ENCODE assay signal across 21 cellular contexts in the genomic region with DNA sequence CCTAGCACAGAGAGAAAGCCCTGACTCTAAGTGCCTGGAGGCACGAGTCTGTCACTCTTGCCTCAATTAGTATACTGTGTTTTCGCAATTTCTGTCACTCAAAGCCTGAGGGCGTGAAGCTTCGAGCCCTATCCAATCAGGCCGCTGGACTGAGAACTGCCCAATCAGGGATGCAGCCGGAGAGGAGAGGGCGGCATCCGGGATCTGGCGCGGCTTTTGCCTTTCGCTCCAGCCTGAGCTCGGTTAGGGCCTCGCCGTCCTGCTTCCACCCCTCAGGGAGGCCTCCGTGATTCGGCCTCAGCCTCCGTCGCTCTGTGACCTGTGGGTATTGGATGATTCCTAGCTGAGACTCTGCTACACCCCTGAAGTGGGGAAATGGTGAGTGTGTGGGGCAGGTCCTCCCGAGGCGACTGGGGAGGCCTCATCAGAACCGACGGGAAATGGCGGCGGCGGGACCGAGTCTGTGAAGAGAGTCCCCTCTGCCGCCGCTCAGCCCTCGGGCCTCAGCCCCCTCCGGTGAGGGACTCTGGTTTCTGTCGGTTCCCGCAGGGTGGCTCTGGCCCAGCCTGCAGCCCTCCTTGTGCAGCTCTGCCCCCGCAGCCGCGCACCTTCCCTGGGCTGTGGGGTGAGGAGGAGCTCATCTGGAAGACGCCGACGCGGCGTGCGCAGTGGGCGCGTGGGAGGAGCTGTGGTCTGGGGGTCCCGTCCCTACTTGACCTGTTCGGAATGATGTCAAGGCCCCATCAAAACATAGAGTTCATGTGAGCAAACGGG. TPM values are rescaled to one million over a fixed set of nuclear protein-coding genes. Genes with fewer than 3 reads are reported as not detected.
DNase-seq lines count a peak whose midpoint lies in the region; ATAC-seq and TF ChIP-seq lines count a peak whose summit lies in the region.
"Had no signal": no experiment of that assay in that cellular context is flagged by ENCODE, and none has a peak within 500 bp of the region (broad histone marks: within the 10 kb centered on the region; RNA-seq: fewer than 3 reads in every experiment).

No MANE protein-coding gene starts in this region.

- no peak overlapping the region for H3K27ac ChIP-seq in CD8-positive, alpha-beta T cell (ENCODE audit: low read depth, low read length)
- H3K27ac ChIP-seq in parathyroid adenoma (no peak overlapping the region), dorsolateral prefrontal cortex (no peak overlapping the region)
- H3K27ac ChIP-seq: gastrocnemius medialis, HL-60, neural progenitor cell, prostate gland had no signal

- H3K79me2 ChIP-seq in parathyroid adenoma, result no peaks in the 10 kb centered on the region

- intact Hi-C loops in CD8-positive, alpha-beta T cell (cut with DNase I, micrococcal nuclease), result no loop called here
- intact Hi-C loops in activated CD4-positive, alpha-beta T cell treated with anti-CD3 and anti-CD28 coated beads, Interleukin-2, amount 10 ng/mL, durations not matched to agents 24 days and 14 days (cut with micrococcal nuclease), result no loop called here
- intact Hi-C loops in dorsolateral prefrontal cortex (cut with DNase I), result no loop called here

- peaks cover 23% of the 10 kb centered on the region for H3K9me3 Mint-ChIP-seq in CD8-positive, alpha-beta T cell
- H3K9me3 Mint-ChIP-seq in glutamatergic neuron (ENCODE audit: unreplicated experiment), result peaks cover 15% of the 10 kb centered on the region
- peaks cover 26% of the 10 kb centered on the region for H3K9me3 Mint-ChIP-seq in activated CD4-positive, alpha-beta T cell treated with anti-CD3 and anti-CD28 coated beads, Interleukin-2, amount 10 ng/mL, durations not matched to agents 24 days and 14 days
- peaks cover 62% of the 10 kb centered on the region for H3K9me3 Mint-ChIP-seq in activated T-cell treated with anti-CD3 and anti-CD28 coated beads, Interleukin-2, amount 50 U/mL, for 24 hours

- peak overlapping the region; percentile 16 for H3K4me3 ChIP-seq in CD8-positive, alpha-beta T cell (ENCODE audit: low read depth, low read length)
- peak overlapping the region; percentile 90 for H3K4me3 ChIP-seq in NT2/D1 (ENCODE audit: insufficient read length, low read depth)
- H3K4me3 ChIP-seq in parathyroid adenoma (ENCODE audit: low read depth, low read length), result peak overlapping the region; percentile 31
- H3K4me3 ChIP-seq in dorsolateral prefrontal cortex, result no peak overlapping the region
- H3K4me3 ChIP-seq: neural progenitor cell, prostate gland had no signal

- peaks cover 74% of the 10 kb centered on the region for H3K9me3 ChIP-seq in CD8-positive, alpha-beta T cell (ENCODE audit: low read length)
- H3K9me3 ChIP-seq in NT2/D1 (ENCODE audit: insufficient read depth, low read length), result peaks cover 58% of the 10 kb centered on the region
- no peaks in the 10 kb centered on the region for H3K9me3 ChIP-seq in parathyroid adenoma (ENCODE audit: control insufficient read depth, low read length)
- H3K9me3 ChIP-seq: prostate gland had no signal

- peak overlapping the region; percentile 51 for H3K4me2 ChIP-seq in parathyroid adenoma (ENCODE audit: low read length)
- H3K4me2 ChIP-seq: neural progenitor cell had no signal

- H3K9ac ChIP-seq in NT2/D1 (ENCODE audit: insufficient read length, low read depth) (peak overlapping the region; percentile 94), parathyroid adenoma (no peak overlapping the region)
- H3K9ac ChIP-seq: neural progenitor cell had no signal

- H3K36me3 ChIP-seq in CD8-positive, alpha-beta T cell (ENCODE audit: insufficient read depth, low read length), result no peaks in the 10 kb centered on the region
- H3K36me3 ChIP-seq in NT2/D1 (ENCODE audit: insufficient read depth, insufficient read length, low read length) (peaks cover 18% of the 10 kb centered on the region), parathyroid adenoma (ENCODE audit: control insufficient read depth, insufficient read depth, low read length) (no peaks in the 10 kb centered on the region)
- H3K36me3 ChIP-seq: gastrocnemius medialis, neural progenitor cell, prostate gland had no signal

- no peak overlapping the region for H2AFZ ChIP-seq in parathyroid adenoma
- H2AFZ ChIP-seq: neural progenitor cell had no signal

- no peak for ATAC-seq in CD8-positive, alpha-beta T cell
- ATAC-seq in GM18868 (IDR thresholded peaks at IDR 0.05; ENCODE audit: unreplicated experiment), result no peak
- ATAC-seq: gastrocnemius medialis; left ventricle myocardium superior; stimulated activated naive CD8-positive, alpha-beta T cell treated with anti-CD3 and anti-CD28 coated beads, Interleukin-15, Interleukin-2, amounts not matched to agents 100 U/mL and 50 U/mL, for 24 hours had no signal

- CTCF ChIA-PET in CD8-positive, alpha-beta T cell (lab: Charles Lee), result no interaction called here

- peaks cover 26% of the 10 kb centered on the region for H3K36me3 Mint-ChIP-seq in CD8-positive, alpha-beta T cell
- H3K36me3 Mint-ChIP-seq in glutamatergic neuron (ENCODE audit: unreplicated experiment), result peaks cover 37% of the 10 kb centered on the region
- peaks cover 10% of the 10 kb centered on the region for H3K36me3 Mint-ChIP-seq in activated CD4-positive, alpha-beta T cell treated with anti-CD3 and anti-CD28 coated beads, Interleukin-2, amount 10 ng/mL, durations not matched to agents 24 days and 14 days (ENCODE audit: low read depth)
- H3K36me3 Mint-ChIP-seq in activated T-cell treated with anti-CD3 and anti-CD28 coated beads, Interleukin-2, amount 50 U/mL, for 24 hours (ENCODE audit: low read depth), result peaks cover 61% of the 10 kb centered on the region

- no peak for DNase-seq in CD8-positive, alpha-beta T cell
- DNase-seq in NT2/D1 (ENCODE audit: low read depth, low spot score), result peak; percentile 88
- DNase-seq in glutamatergic neuron, result peak; percentile 61
- DNase-seq in activated CD4-positive, alpha-beta T cell treated with anti-CD3 and anti-CD28 coated beads, Interleukin-2, amount 10 ng/mL, durations not matched to agents 24 days and 14 days, result no peak
- DNase-seq in activated T-cell treated with anti-CD3 and anti-CD28 coated beads, Interleukin-2, amount 50 U/mL, for 24 hours, result no peak
- no peak for DNase-seq in dorsolateral prefrontal cortex
- DNase-seq: activated CD4-positive, alpha-beta T cell treated with anti-CD3 and anti-CD28 coated beads, Interleukin-2, amount 10 ng/mL, durations not matched to agents 7 days and 5 days; Caco-2; dermis blood vessel endothelial cell; gastrocnemius medialis; left ventricle myocardium superior; NCI-H1694; NCI-H774; stimulated activated CD4-positive, alpha-beta T cell treated with anti-CD3 and anti-CD28 coated beads, Interleukin-2, amount 100 ng/mL, for 24 hours; stimulated activated naive CD8-positive, alpha-beta T cell treated with anti-CD3 and anti-CD28 coated beads, Interleukin-15, Interleukin-2, amounts not matched to agents 100 U/mL and 50 U/mL, for 24 hours had no signal

- H3K27me3 ChIP-seq in CD8-positive, alpha-beta T cell (ENCODE audit: insufficient read depth, low read length), result no peaks in the 10 kb centered on the region
- peaks cover 3% of the 10 kb centered on the region for H3K27me3 ChIP-seq in NT2/D1 (ENCODE audit: insufficient read depth, insufficient read length)
- H3K27me3 ChIP-seq in parathyroid adenoma (ENCODE audit: control insufficient read depth, insufficient read depth, low read length), result no peaks in the 10 kb centered on the region
- H3K27me3 ChIP-seq in dorsolateral prefrontal cortex, result peaks cover 0 to 2% (median 0%) of the 10 kb centered on the region in 45 donors
- H3K27me3 ChIP-seq: neural progenitor cell had no signal

- no peaks in the 10 kb centered on the region for H3K27me3 Mint-ChIP-seq in CD8-positive, alpha-beta T cell (ENCODE audit: low read depth)
- peaks cover 9% of the 10 kb centered on the region for H3K27me3 Mint-ChIP-seq in glutamatergic neuron (ENCODE audit: unreplicated experiment)
- H3K27me3 Mint-ChIP-seq in activated CD4-positive, alpha-beta T cell treated with anti-CD3 and anti-CD28 coated beads, Interleukin-2, amount 10 ng/mL, durations not matched to agents 24 days and 14 days, result no peaks in the 10 kb centered on the region
- H3K27me3 Mint-ChIP-seq in activated T-cell treated with anti-CD3 and anti-CD28 coated beads, Interleukin-2, amount 50 U/mL, for 24 hours, result no peaks in the 10 kb centered on the region
- H3K27me3 Mint-ChIP-seq: activated CD4-positive, alpha-beta T cell treated with anti-CD3 and anti-CD28 coated beads, Interleukin-2, amount 10 ng/mL, durations not matched to agents 7 days and 5 days; type B pancreatic cell had no signal

- POLR2A ChIA-PET in CD8-positive, alpha-beta T cell (lab: Charles Lee), result no interaction called here

- no peak overlapping the region for H3K27ac Mint-ChIP-seq in CD8-positive, alpha-beta T cell
- H3K27ac Mint-ChIP-seq in glutamatergic neuron (ENCODE audit: unreplicated experiment), result no peak overlapping the region
- H3K27ac Mint-ChIP-seq in activated CD4-positive, alpha-beta T cell treated with anti-CD3 and anti-CD28 coated beads, Interleukin-2, amount 10 ng/mL, durations not matched to agents 24 days and 14 days, result no peak overlapping the region
- no peak overlapping the region for H3K27ac Mint-ChIP-seq in activated T-cell treated with anti-CD3 and anti-CD28 coated beads, Interleukin-2, amount 50 U/mL, for 24 hours
- H3K27ac Mint-ChIP-seq: activated CD4-positive, alpha-beta T cell treated with anti-CD3 and anti-CD28 coated beads, Interleukin-2, amount 10 ng/mL, durations not matched to agents 7 days and 5 days; neural progenitor cell; type B pancreatic cell had no signal

- H3K4me3 Mint-ChIP-seq in CD8-positive, alpha-beta T cell, result no peak overlapping the region
- peak overlapping the region; percentile 83 for H3K4me3 Mint-ChIP-seq in glutamatergic neuron (ENCODE audit: unreplicated experiment)
- no peak overlapping the region for H3K4me3 Mint-ChIP-seq in activated CD4-positive, alpha-beta T cell treated with anti-CD3 and anti-CD28 coated beads, Interleukin-2, amount 10 ng/mL, durations not matched to agents 24 days and 14 days
- no peak overlapping the region for H3K4me3 Mint-ChIP-seq in activated T-cell treated with anti-CD3 and anti-CD28 coated beads, Interleukin-2, amount 50 U/mL, for 24 hours
- H3K4me3 Mint-ChIP-seq: activated CD4-positive, alpha-beta T cell treated with anti-CD3 and anti-CD28 coated beads, Interleukin-2, amount 10 ng/mL, durations not matched to agents 7 days and 5 days; neural progenitor cell; type B pancreatic cell had no signal

- TF ChIP-seq CTCF in CD8-positive, alpha-beta T cell (IDR thresholded peaks at IDR 0.05), result no peak
- TF ChIP-seq CTCF in glutamatergic neuron (IDR thresholded peaks at IDR 0.05; ENCODE audit: partially characterized antibody, unreplicated experiment), result no peak
- no peak for TF ChIP-seq CTCF in parathyroid adenoma (IDR thresholded peaks at IDR 0.05)
- TF ChIP-seq CTCF in dorsolateral prefrontal cortex (IDR thresholded peaks at IDR 0.05 in 54 of 56, conservative IDR thresholded peaks at IDR 0.05 in 2 of 56; ENCODE audit: low read depth in 1 of 56, partially characterized antibody in 56 of 56), result no peak

- H3K4me1 ChIP-seq in CD8-positive, alpha-beta T cell (ENCODE audit: insufficient read depth, low read length), result no peaks in the 10 kb centered on the region
- H3K4me1 ChIP-seq in NT2/D1 (ENCODE audit: insufficient read depth, insufficient read length) (no peaks in the 10 kb centered on the region), parathyroid adenoma (no peaks in the 10 kb centered on the region)
- H3K4me1 ChIP-seq: Caco-2, gastrocnemius medialis, neural progenitor cell, prostate gland had no signal

- H3K4me1 Mint-ChIP-seq in CD8-positive, alpha-beta T cell (ENCODE audit: low read depth), result peaks cover 12% of the 10 kb centered on the region
- no peaks in the 10 kb centered on the region for H3K4me1 Mint-ChIP-seq in glutamatergic neuron (ENCODE audit: low read depth, unreplicated experiment)
- peaks cover 8% of the 10 kb centered on the region for H3K4me1 Mint-ChIP-seq in activated CD4-positive, alpha-beta T cell treated with anti-CD3 and anti-CD28 coated beads, Interleukin-2, amount 10 ng/mL, durations not matched to agents 24 days and 14 days
- H3K4me1 Mint-ChIP-seq in activated T-cell treated with anti-CD3 and anti-CD28 coated beads, Interleukin-2, amount 50 U/mL, for 24 hours (ENCODE audit: low read depth), result peaks cover 9% of the 10 kb centered on the region
- H3K4me1 Mint-ChIP-seq: neural progenitor cell had no signal

RNA-seq across cellular contexts. Expression of a gene that starts 48.5 kb away (rescaled TPM):
- 10 to 100 TPM; 16.3 to 19.9 TPM for total RNA-seq in CD8-positive, alpha-beta T cell
- total RNA-seq in glutamatergic neuron (ENCODE audit: unreplicated experiment) (22.0 TPM), dorsolateral prefrontal cortex (10 to 100 TPM; 18.8 to 43.1 (median 31.5) TPM)
- total RNA-seq in activated CD4-positive, alpha-beta T cell treated with anti-CD3 and anti-CD28 coated beads, Interleukin-2, amount 10 ng/mL, durations not matched to agents 24 days and 14 days, result 25.4 and 27.0 TPM in 2 replicates

Comparison
In these comparisons a context has a peak if more than half of its experiments do, and no peak if none do; other contexts are left out.
1. DNase-seq: peak in NT2/D1 (single experiment) and glutamatergic neuron (single experiment); none in CD8-positive, alpha-beta T cell (0 of 7), activated CD4-positive, alpha-beta T cell treated with anti-CD3 and anti-CD28 coated beads, Interleukin-2, amount 10 ng/mL, durations not matched to agents 24 days and 14 days (single experiment), activated T-cell treated with anti-CD3 and anti-CD28 coated beads, Interleukin-2, amount 50 U/mL, for 24 hours (single experiment) and dorsolateral prefrontal cortex (0 of 10).
2. H3K4me3 ChIP-seq: peak in CD8-positive, alpha-beta T cell (single experiment), NT2/D1 (single experiment) and parathyroid adenoma (single experiment); none in dorsolateral prefrontal cortex (0 of 59).